Comparison of ENCODE assay signal across 25 cellular contexts in the genomic region with DNA sequence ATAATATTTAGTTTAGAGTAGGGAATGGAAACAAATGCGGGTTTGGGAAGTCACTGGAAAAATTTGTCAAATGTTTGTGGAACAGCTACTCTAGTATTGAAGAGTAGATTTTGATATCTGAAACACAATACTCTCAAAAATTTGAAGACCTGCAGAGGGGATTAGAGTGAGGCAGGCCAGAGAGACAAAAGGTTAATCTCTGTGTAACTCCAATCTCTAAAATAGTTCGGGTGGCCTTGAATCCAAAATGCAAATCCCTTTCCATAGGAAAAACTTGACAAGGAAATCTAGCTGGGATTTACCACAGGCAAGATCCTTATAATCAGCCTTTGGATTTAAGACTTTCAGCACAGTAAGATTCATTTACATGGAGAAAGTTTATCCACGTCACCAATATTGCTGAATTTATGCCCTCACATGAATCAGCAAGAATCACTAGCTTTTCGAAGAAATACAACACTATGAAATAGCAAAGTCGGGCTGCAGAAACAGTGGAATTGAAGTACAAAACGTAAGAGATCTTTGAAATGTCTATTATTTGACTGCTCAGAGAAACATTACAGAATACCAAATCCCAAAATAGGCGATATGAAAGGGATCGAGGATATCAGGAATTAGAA.
A peak's percentile ranks its signal among the peaks of the same experiment; 100 is the strongest.
DNase-seq lines count a peak whose midpoint lies in the region; ATAC-seq, FAIRE-seq and TF ChIP-seq lines count a peak whose summit lies in the region.
"Had no signal": no experiment of that assay in that cellular context is flagged by ENCODE, and none has a peak within 500 bp of the region (broad histone marks: within the 10 kb centered on the region; RNA-seq: fewer than 3 reads in every experiment).

No MANE protein-coding gene starts in this region.

- H3K4ac ChIP-seq in H1 (replicated peaks; ENCODE audit: insufficient read length, low read depth, low read length) = no peak overlapping the region

- H2BK12ac ChIP-seq in H1 (ENCODE audit: low read depth, low read length) = no peak overlapping the region

- no peak overlapping the region for H2AK5ac ChIP-seq in H1 (ENCODE audit: low read depth, low read length)

- TF ChIP-seq EP300 in HepG2 (IDR thresholded peaks at IDR 0.05; ENCODE audit: low read depth in 2 of 2, low read length in 2 of 2) (no peak), HepG2 (CRISPR knock-in tag; IDR thresholded peaks at IDR 0.05; ENCODE audit: borderline replicate concordance) (no peak), H1 (IDR thresholded peaks at IDR 0.05; ENCODE audit: borderline replicate concordance in 1 of 2, low read depth in 2 of 2, low read length in 2 of 2) (no peak)

- H3K4me3 ChIP-seq in HepG2 (replicated peaks in 1 of 3; ENCODE audit: insufficient read depth in 1 of 3, low read depth in 2 of 3, low read length in 3 of 3) = no peak overlapping the region
- no peak overlapping the region for H3K4me3 ChIP-seq in right lobe of liver
- no peak overlapping the region for H3K4me3 ChIP-seq in H1 (ENCODE audit: extremely low read depth in 1 of 4, insufficient read depth in 2 of 4, low read depth in 3 of 4, low read length in 4 of 4)
- H3K4me3 ChIP-seq: SK-N-MC had no signal

- H3K36me3 ChIP-seq in HepG2 (replicated peaks in 1 of 2; ENCODE audit: control insufficient read depth in 1 of 2, insufficient read depth in 2 of 2, low read length in 2 of 2) = no peaks in the 10 kb centered on the region
- no peaks in the 10 kb centered on the region for H3K36me3 ChIP-seq in right lobe of liver
- no peaks in the 10 kb centered on the region for H3K36me3 ChIP-seq in H1 (ENCODE audit: control insufficient read depth in 2 of 4, insufficient read depth in 4 of 4, low read length in 3 of 4)
- H3K36me3 ChIP-seq: BE2C had no signal

- no peaks in the 10 kb centered on the region for H3K79me1 ChIP-seq in H1 (ENCODE audit: low read depth, low read length)

- TF ChIP-seq POLR2A in HepG2 (IDR thresholded peaks at IDR 0.05; ENCODE audit: insufficient read depth in 1 of 2, low read depth in 2 of 2, low read length in 2 of 2) (no peak), right lobe of liver (IDR thresholded peaks at IDR 0.05) (no peak), H1 (IDR thresholded peaks at IDR 0.05; ENCODE audit: control extremely low read depth in 1 of 2, low read depth in 2 of 2, low read length in 2 of 2) (no peak)

- ATAC-seq in HepG2 = no peak
- ATAC-seq in right lobe of liver = no peak
- ATAC-seq: Panc1 had no signal

- no peak for TF ChIP-seq CTCF in HepG2 (CRISPR knock-in tag; IDR thresholded peaks at IDR 0.05)
- TF ChIP-seq CTCF in right lobe of liver (IDR thresholded peaks at IDR 0.05) = no peak
- TF ChIP-seq CTCF in H1 (IDR thresholded peaks at IDR 0.05; ENCODE audit: control extremely low read depth in 1 of 3, insufficient read depth in 1 of 3, low read depth in 1 of 3, low read length in 3 of 3) = no peak

- H3K79me2 ChIP-seq in HepG2 (ENCODE audit: insufficient read depth, low read length) = no peaks in the 10 kb centered on the region
- H3K79me2 ChIP-seq in H1 (ENCODE audit: control insufficient read depth in 1 of 2, insufficient read depth in 2 of 2, low read length in 2 of 2) = no peaks in the 10 kb centered on the region

- TF ChIP-seq RAD21 in HepG2 (CRISPR knock-in tag; IDR thresholded peaks at IDR 0.05) = no peak
- TF ChIP-seq RAD21 in H1 (IDR thresholded peaks at IDR 0.05 in 1 of 2, conservative IDR thresholded peaks at IDR 0.05 in 1 of 2; ENCODE audit: low read depth in 2 of 2, low read length in 2 of 2) = no peak

- H3K27ac ChIP-seq in HepG2 (ENCODE audit: extremely low read length, insufficient read depth, low read length) (no peak overlapping the region), right lobe of liver (no peak overlapping the region), H1 (ENCODE audit: low read depth, low read length) (no peak overlapping the region)
- H3K27ac ChIP-seq: 22Rv1, SK-N-MC had no signal

- no peak overlapping the region for H3K14ac ChIP-seq in H1 (ENCODE audit: insufficient read length)

- intact Hi-C loops in HepG2 (cut with micrococcal nuclease; ENCODE audit: unreplicated experiment) (no loop called here), right lobe of liver (cut with DNase I) (no loop called here)

- no peaks in the 10 kb centered on the region for H3K23me2 ChIP-seq in H1 (ENCODE audit: low read depth, low read length)

- BruUV-seq in HepG2 (replicated peaks; lab: Mats Ljungman, UMichigan) = no TSS peak

- H3K27me3 ChIP-seq in HepG2 (ENCODE audit: control insufficient read depth in 1 of 2, insufficient read depth in 2 of 2, low read length in 2 of 2) = no peaks in the 10 kb centered on the region; a peak in 1 of 5 replicates
- no peaks in the 10 kb centered on the region for H3K27me3 ChIP-seq in right lobe of liver
- H3K27me3 ChIP-seq in H1 (replicated peaks in 1 of 4; ENCODE audit: control insufficient read depth in 3 of 4, extremely low read depth in 1 of 4, insufficient read depth in 3 of 4, low read length in 3 of 4) = no peaks in the 10 kb centered on the region
- H3K27me3 ChIP-seq: BE2C had no signal

- H3K4me1 ChIP-seq in HepG2 (ENCODE audit: insufficient read depth, low read length) = no peaks in the 10 kb centered on the region
- no peaks in the 10 kb centered on the region for H3K4me1 ChIP-seq in right lobe of liver
- no peaks in the 10 kb centered on the region for H3K4me1 ChIP-seq in H1 (replicated peaks in 1 of 4; ENCODE audit: control insufficient read depth in 3 of 4, insufficient read depth in 4 of 4, low read length in 3 of 4)
- H3K4me1 ChIP-seq: BE2C had no signal

- H2BK15ac ChIP-seq in H1 (ENCODE audit: low read length) = no peak overlapping the region

- H3K9me3 ChIP-seq in HepG2 (ENCODE audit: low read length) = no peaks in the 10 kb centered on the region
- H3K9me3 ChIP-seq in right lobe of liver = no peaks in the 10 kb centered on the region
- no peaks in the 10 kb centered on the region for H3K9me3 ChIP-seq in H1 (ENCODE audit: insufficient read depth in 2 of 2, low read depth in 1 of 2, low read length in 1 of 2)
- H3K9me3 ChIP-seq: BE2C had no signal

- CTCF ChIA-PET in HepG2 (lab: Yijun Ruan, JAX; ENCODE audit: low intra/inter-chr PET ratio, low total read pairs) = no interaction called here
- CTCF ChIA-PET in H1 (lab: Charles Lee; ENCODE audit: partially characterized antibody) = no interaction called here

- H2AFZ ChIP-seq in HepG2 (ENCODE audit: low read length) = no peak overlapping the region
- peak overlapping the region; percentile 79; the same call in 1 of the 2 replicates for H2AFZ ChIP-seq in H1 (ENCODE audit: low read length)

- WGBS in HepG2 (ENCODE audit: low lambda C conversion rate) = under 1% methylated on average over 8 of the region's 8 CpGs
- 74% methylated on average over 8 of the region's 8 CpGs for WGBS in right lobe of liver (ENCODE audit: insufficient coverage, low coverage, low lambda C conversion rate, missing lambda C conversion rate)
- 89% methylated on average over 8 of the region's 8 CpGs; no CpG with 5 or more reads in 1 of the 2 experiments for WGBS in H1 (ENCODE audit: extremely low coverage in 1 of 2, insufficient coverage in 1 of 2, insufficient read length in 1 of 2, insufficient replicate concordance in 2 of 2, low coverage in 1 of 2, low lambda C conversion rate in 2 of 2, missing lambda C conversion rate in 1 of 2), 2 experiments

- no peak overlapping the region for H3K56ac ChIP-seq in H1 (replicated peaks; ENCODE audit: insufficient read length, low read depth, low read length)

- H2BK20ac ChIP-seq in H1 (ENCODE audit: low read length) = no peak overlapping the region

- H3K9ac ChIP-seq in HepG2 (ENCODE audit: insufficient read depth, low read depth, low read length) (no peak overlapping the region), H1 (replicated peaks in 1 of 4; ENCODE audit: extremely low read depth in 1 of 4, low read depth in 3 of 4, low read length in 3 of 4) (no peak overlapping the region)

- POLR2A ChIA-PET in HepG2 (lab: Yijun Ruan, JAX) = no interaction called here
- POLR2A ChIA-PET in H1 (lab: Charles Lee; ENCODE audit: partially characterized antibody) = no interaction called here

- DNase-seq in HepG2 (ENCODE audit: low spot score) = no peak
- no peak for DNase-seq in right lobe of liver
- DNase-seq in NCI-H82 treated with DMSO at 0.1 percent for 48 hours (lab: John Stamatoyannopoulos, UW; ENCODE audit: unreplicated experiment) = peak; percentile 21
- no peak for DNase-seq in H1 (ENCODE audit: low read depth in 1 of 2, low spot score in 2 of 2)
- DNase-seq in T-helper 1 cell = no peak
- no peak for DNase-seq in glomerular visceral epithelial cell (ENCODE audit: extremely low spot score)
- no peak for DNase-seq in foreskin melanocyte
- DNase-seq: ACHN; BE2C; CD8-positive, alpha-beta memory T cell; DMS79 treated with DMSO at 0.1 percent for 48 hours; Kasumi-1; NCI-H1092 treated with DMSO at 0.1 percent for 48 hours; NCI-H1436; NCI-H187 treated with DMSO at 0.1 percent for 48 hours; NCI-H524; NCI-H748 treated with DMSO at 0.1 percent for 48 hours; SHP77 treated with DMSO at 0.1 percent for 48 hours; SW 1271 had no signal

- H4K5ac ChIP-seq in H1 (ENCODE audit: insufficient read length, low read depth, low read length) = no peak overlapping the region

- H4K91ac ChIP-seq in H1 (replicated peaks; ENCODE audit: insufficient read length, low read length) = no peak overlapping the region

- in situ Hi-C loops in HepG2 (cut with HindIII; ENCODE audit: extremely low pct_ligation_motif_present, low pct_unique_long_range_greater_than_20kb) = no loop called here

- FAIRE-seq in HepG2 (lab: Jason Lieb, UNC) (no peak), H1 (lab: Jason Lieb, UNC) (no peak)
- FAIRE-seq: GM12892, GM19239, H54 had no signal

- no peak overlapping the region for H2BK5ac ChIP-seq in H1 (ENCODE audit: low read depth, low read length)

- H2BK120ac ChIP-seq in H1 (replicated peaks; ENCODE audit: low read depth, low read length) = no peak overlapping the region

- H3K4me2 ChIP-seq in HepG2 (ENCODE audit: low read depth, low read length) (no peak overlapping the region), H1 (ENCODE audit: insufficient read depth in 1 of 2, low read depth in 2 of 2, low read length in 2 of 2) (no peak overlapping the region)

- H3K18ac ChIP-seq in H1 (ENCODE audit: extremely low read depth, low read length) = no peak overlapping the region

- no peak overlapping the region for H4K8ac ChIP-seq in H1 (ENCODE audit: extremely low read depth, insufficient read depth, low read length)

- no peaks in the 10 kb centered on the region for H4K20me1 ChIP-seq in HepG2 (ENCODE audit: insufficient read depth, low read length)
- H4K20me1 ChIP-seq in H1 (replicated peaks in 1 of 2; ENCODE audit: control insufficient read depth in 1 of 2, insufficient read depth in 2 of 2, low read length in 2 of 2) = no peaks in the 10 kb centered on the region

- no peak overlapping the region for H3K23ac ChIP-seq in H1 (ENCODE audit: insufficient read length)

TF ChIP-seq in HepG2, 621 proteins besides CTCF, POLR2A, EP300 and RAD21:
- TF ChIP-seq CREB1 (IDR thresholded peaks at IDR 0.05) = peak; percentile 38; the same call in 1 of the 2 replicates
- TF ChIP-seq CREB1 (CRISPR knock-in tag; IDR thresholded peaks at IDR 0.05) = no peak
- no peak for TF ChIP-seq NRL (CRISPR knock-in tag; IDR thresholded peaks at IDR 0.05; ENCODE audit: borderline replicate concordance)
TF ChIP-seq in HepG2: peak in this region for 1.

TF ChIP-seq in H1, 55 proteins besides CTCF, POLR2A, EP300 and RAD21 (continues in another document):
- TF ChIP-seq CTBP2 (IDR thresholded peaks at IDR 0.05; ENCODE audit: borderline replicate concordance, insufficient read depth, insufficient read length, low read length) (no peak), BCL11A (IDR thresholded peaks at IDR 0.05; ENCODE audit: low read depth in 2 of 2, low read length in 2 of 2) (no peak)
